2 cellular contexts compared by ENCODE assay signal in the genomic region with DNA sequence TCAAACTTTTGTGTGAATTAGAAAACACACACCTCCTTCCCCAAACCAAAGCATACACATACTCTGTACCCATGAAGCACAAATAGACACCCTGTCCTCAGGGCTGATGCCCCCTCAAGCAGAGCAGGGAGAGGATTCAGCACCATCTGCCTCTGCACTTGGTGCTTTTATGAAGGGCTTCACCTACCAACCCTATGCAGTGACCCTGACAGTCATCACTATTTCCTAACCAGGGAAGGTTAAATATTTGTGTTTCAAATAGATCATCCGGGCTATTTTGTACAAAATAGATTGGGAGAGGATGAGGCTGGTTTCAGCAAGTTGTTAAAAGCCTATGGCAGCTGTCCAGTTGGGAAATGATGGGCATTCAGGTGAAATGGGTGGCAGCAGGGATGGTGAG.
A peak's percentile ranks its signal among the peaks of the same experiment; 100 is the strongest.
TF ChIP-seq lines count a peak whose summit lies in the region.

No MANE protein-coding gene starts in this region.

TF ChIP-seq in liver, 16 proteins besides CTCF, POLR2A, EP300 and RAD21:
- TF ChIP-seq JUND (IDR thresholded peaks at IDR 0.05) = peak in 1 of 2 donors; percentile 39
- TF ChIP-seq, protein P1, sequence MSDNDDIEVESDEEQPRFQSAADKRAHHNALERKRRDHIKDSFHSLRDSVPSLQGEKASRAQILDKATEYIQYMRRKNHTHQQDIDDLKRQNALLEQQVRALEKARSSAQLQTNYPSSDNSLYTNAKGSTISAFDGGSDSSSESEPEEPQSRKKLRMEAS (IDR thresholded peaks at IDR 0.05) = no peak
- peak; percentile 14 to 66 for TF ChIP-seq RXRA (IDR thresholded peaks at IDR 0.05)
- TF ChIP-seq FOXA1 (IDR thresholded peaks at IDR 0.05) = no peak
- no peak for TF ChIP-seq EGR1 (IDR thresholded peaks at IDR 0.05; ENCODE audit: low read depth in 2 of 2)
- TF ChIP-seq GABPA (IDR thresholded peaks at IDR 0.05 in 1 of 2, conservative IDR thresholded peaks at IDR 0.05 in 1 of 2) = no peak
- peak; percentile 26 for TF ChIP-seq SP1 (IDR thresholded peaks at IDR 0.05)
- TF ChIP-seq, protein P2, sequence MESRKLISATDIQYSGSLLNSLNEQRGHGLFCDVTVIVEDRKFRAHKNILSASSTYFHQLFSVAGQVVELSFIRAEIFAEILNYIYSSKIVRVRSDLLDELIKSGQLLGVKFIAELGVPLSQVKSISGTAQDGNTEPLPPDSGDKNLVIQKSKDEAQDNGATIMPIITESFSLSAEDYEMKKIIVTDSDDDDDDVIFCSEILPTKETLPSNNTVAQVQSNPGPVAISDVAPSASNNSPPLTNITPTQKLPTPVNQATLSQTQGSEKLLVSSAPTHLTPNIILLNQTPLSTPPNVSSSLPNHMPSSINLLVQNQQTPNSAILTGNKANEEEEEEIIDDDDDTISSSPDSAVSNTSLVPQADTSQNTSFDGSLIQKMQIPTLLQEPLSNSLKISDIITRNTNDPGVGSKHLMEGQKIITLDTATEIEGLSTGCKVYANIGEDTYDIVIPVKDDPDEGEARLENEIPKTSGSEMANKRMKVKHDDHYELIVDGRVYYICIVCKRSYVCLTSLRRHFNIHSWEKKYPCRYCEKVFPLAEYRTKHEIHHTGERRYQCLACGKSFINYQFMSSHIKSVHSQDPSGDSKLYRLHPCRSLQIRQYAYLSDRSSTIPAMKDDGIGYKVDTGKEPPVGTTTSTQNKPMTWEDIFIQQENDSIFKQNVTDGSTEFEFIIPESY (IDR thresholded peaks at IDR 0.05) = peak; percentile 15
- no peak for TF ChIP-seq TAF1 (conservative IDR thresholded peaks at IDR 0.05)
- peak; percentile 37 for TF ChIP-seq YY1 (IDR thresholded peaks at IDR 0.05)
- TF ChIP-seq, protein P3, sequence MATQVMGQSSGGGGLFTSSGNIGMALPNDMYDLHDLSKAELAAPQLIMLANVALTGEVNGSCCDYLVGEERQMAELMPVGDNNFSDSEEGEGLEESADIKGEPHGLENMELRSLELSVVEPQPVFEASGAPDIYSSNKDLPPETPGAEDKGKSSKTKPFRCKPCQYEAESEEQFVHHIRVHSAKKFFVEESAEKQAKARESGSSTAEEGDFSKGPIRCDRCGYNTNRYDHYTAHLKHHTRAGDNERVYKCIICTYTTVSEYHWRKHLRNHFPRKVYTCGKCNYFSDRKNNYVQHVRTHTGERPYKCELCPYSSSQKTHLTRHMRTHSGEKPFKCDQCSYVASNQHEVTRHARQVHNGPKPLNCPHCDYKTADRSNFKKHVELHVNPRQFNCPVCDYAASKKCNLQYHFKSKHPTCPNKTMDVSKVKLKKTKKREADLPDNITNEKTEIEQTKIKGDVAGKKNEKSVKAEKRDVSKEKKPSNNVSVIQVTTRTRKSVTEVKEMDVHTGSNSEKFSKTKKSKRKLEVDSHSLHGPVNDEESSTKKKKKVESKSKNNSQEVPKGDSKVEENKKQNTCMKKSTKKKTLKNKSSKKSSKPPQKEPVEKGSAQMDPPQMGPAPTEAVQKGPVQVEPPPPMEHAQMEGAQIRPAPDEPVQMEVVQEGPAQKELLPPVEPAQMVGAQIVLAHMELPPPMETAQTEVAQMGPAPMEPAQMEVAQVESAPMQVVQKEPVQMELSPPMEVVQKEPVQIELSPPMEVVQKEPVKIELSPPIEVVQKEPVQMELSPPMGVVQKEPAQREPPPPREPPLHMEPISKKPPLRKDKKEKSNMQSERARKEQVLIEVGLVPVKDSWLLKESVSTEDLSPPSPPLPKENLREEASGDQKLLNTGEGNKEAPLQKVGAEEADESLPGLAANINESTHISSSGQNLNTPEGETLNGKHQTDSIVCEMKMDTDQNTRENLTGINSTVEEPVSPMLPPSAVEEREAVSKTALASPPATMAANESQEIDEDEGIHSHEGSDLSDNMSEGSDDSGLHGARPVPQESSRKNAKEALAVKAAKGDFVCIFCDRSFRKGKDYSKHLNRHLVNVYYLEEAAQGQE (IDR thresholded peaks at IDR 0.05) = peak; percentile 29
- TF ChIP-seq FOXA2 (IDR thresholded peaks at IDR 0.05) = peak; percentile 12
- TF ChIP-seq, protein P4, sequence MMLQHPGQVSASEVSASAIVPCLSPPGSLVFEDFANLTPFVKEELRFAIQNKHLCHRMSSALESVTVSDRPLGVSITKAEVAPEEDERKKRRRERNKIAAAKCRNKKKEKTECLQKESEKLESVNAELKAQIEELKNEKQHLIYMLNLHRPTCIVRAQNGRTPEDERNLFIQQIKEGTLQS (IDR thresholded peaks at IDR 0.05) = no peak
- TF ChIP-seq HNF4A (conservative IDR thresholded peaks at IDR 0.05) = peak in 1 of 2 donors; percentile 36
- no peak for TF ChIP-seq NR2F2 (IDR thresholded peaks at IDR 0.05)
- TF ChIP-seq HNF4G (IDR thresholded peaks at IDR 0.05) = no peak

TF ChIP-seq in HepG2, 621 proteins besides CTCF, POLR2A, EP300 and RAD21:
- TF ChIP-seq NR2F6 (IDR thresholded peaks at IDR 0.05) (no peak), NR2F6 (CRISPR knock-in tag; IDR thresholded peaks at IDR 0.05) (no peak), BRD4 (CRISPR knock-in tag; IDR thresholded peaks at IDR 0.05) (no peak), ZNF724P (CRISPR knock-in tag; IDR thresholded peaks at IDR 0.05; ENCODE audit: borderline replicate concordance) (no peak), ETV6 (CRISPR knock-in tag; conservative IDR thresholded peaks at IDR 0.05) (no peak), ZNF235 (CRISPR knock-in tag; IDR thresholded peaks at IDR 0.05; ENCODE audit: borderline replicate concordance) (no peak), SIN3A (IDR thresholded peaks at IDR 0.05; ENCODE audit: borderline replicate concordance, low read depth, low read length) (no peak), ZFP62 (CRISPR knock-in tag; IDR thresholded peaks at IDR 0.05) (no peak)
- TF ChIP-seq, protein P5, sequence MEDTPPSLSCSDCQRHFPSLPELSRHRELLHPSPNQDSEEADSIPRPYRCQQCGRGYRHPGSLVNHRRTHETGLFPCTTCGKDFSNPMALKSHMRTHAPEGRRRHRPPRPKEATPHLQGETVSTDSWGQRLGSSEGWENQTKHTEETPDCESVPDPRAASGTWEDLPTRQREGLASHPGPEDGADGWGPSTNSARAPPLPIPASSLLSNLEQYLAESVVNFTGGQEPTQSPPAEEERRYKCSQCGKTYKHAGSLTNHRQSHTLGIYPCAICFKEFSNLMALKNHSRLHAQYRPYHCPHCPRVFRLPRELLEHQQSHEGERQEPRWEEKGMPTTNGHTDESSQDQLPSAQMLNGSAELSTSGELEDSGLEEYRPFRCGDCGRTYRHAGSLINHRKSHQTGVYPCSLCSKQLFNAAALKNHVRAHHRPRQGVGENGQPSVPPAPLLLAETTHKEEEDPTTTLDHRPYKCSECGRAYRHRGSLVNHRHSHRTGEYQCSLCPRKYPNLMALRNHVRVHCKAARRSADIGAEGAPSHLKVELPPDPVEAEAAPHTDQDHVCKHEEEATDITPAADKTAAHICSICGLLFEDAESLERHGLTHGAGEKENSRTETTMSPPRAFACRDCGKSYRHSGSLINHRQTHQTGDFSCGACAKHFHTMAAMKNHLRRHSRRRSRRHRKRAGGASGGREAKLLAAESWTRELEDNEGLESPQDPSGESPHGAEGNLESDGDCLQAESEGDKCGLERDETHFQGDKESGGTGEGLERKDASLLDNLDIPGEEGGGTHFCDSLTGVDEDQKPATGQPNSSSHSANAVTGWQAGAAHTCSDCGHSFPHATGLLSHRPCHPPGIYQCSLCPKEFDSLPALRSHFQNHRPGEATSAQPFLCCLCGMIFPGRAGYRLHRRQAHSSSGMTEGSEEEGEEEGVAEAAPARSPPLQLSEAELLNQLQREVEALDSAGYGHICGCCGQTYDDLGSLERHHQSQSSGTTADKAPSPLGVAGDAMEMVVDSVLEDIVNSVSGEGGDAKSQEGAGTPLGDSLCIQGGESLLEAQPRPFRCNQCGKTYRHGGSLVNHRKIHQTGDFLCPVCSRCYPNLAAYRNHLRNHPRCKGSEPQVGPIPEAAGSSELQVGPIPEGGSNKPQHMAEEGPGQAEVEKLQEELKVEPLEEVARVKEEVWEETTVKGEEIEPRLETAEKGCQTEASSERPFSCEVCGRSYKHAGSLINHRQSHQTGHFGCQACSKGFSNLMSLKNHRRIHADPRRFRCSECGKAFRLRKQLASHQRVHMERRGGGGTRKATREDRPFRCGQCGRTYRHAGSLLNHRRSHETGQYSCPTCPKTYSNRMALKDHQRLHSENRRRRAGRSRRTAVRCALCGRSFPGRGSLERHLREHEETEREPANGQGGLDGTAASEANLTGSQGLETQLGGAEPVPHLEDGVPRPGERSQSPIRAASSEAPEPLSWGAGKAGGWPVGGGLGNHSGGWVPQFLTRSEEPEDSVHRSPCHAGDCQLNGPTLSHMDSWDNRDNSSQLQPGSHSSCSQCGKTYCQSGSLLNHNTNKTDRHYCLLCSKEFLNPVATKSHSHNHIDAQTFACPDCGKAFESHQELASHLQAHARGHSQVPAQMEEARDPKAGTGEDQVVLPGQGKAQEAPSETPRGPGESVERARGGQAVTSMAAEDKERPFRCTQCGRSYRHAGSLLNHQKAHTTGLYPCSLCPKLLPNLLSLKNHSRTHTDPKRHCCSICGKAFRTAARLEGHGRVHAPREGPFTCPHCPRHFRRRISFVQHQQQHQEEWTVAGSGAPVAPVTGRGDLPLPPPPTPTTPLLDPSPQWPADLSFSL (CRISPR knock-in tag; IDR thresholded peaks at IDR 0.05) = no peak
- TF ChIP-seq, protein P6, sequence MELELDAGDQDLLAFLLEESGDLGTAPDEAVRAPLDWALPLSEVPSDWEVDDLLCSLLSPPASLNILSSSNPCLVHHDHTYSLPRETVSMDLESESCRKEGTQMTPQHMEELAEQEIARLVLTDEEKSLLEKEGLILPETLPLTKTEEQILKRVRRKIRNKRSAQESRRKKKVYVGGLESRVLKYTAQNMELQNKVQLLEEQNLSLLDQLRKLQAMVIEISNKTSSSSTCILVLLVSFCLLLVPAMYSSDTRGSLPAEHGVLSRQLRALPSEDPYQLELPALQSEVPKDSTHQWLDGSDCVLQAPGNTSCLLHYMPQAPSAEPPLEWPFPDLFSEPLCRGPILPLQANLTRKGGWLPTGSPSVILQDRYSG (CRISPR knock-in tag; IDR thresholded peaks at IDR 0.05) = no peak
